Comparison of ENCODE assay signal across 8 cellular contexts in genomic region chr14:101823511-101824120, GRCh38.
A peak's percentile ranks its signal among the peaks of the same experiment; 100 is the strongest.
DNase-seq lines count a peak whose midpoint lies in the region; ATAC-seq and TF ChIP-seq lines count a peak whose summit lies in the region.

No MANE protein-coding gene starts in this region.

- H3K9me3 ChIP-seq in right cardiac atrium (ENCODE audit: control insufficient read depth, low read length) = no peaks in the 10 kb centered on the region
- no peaks in the 10 kb centered on the region for H3K9me3 ChIP-seq in smooth muscle cell (replicated peaks; ENCODE audit: low read depth)

- TF ChIP-seq CTCF in smooth muscle cell (IDR thresholded peaks at IDR 0.05; ENCODE audit: borderline replicate concordance, insufficient read depth, poor library complexity, severe bottlenecking) = no peak

- peak; percentile 74 for DNase-seq in activated T-cell treated with anti-CD3 and anti-CD28 coated beads, Interleukin-2, amount 50 U/mL, for 1 hour
- DNase-seq in right cardiac atrium (peak in 1 of 3 donors; percentile 74), NCI-H1436 treated with DMSO at 0.1 percent for 48 hours (lab: John Stamatoyannopoulos, UW) (no peak), smooth muscle cell (lab: John Stamatoyannopoulos, UW; ENCODE audit: unreplicated experiment) (no peak), NCI-H524 (lab: John Stamatoyannopoulos, UW) (no peak)
- DNase-seq in stimulated activated CD8-positive, alpha-beta memory T cell treated with anti-CD3 and anti-CD28 coated beads, Interleukin-15, amount 100 ng/mL, for 48 hours (ENCODE audit: low read depth in 2 of 2) = peak; percentile 70 to 76

- WGBS in right cardiac atrium = 32% methylated on average over 12 of the region's 12 CpGs
- WGBS in smooth muscle cell (ENCODE audit: low lambda C conversion rate) = 83% methylated on average over 12 of the region's 12 CpGs

- H3K9ac ChIP-seq in smooth muscle cell (ENCODE audit: low read depth) = no peak overlapping the region

- no peaks in the 10 kb centered on the region for H3F3A ChIP-seq in smooth muscle cell (ENCODE audit: low read depth)

- H3K4me3 ChIP-seq in right cardiac atrium (ENCODE audit: low read length) (peak overlapping the region; percentile 30), smooth muscle cell (no peak overlapping the region)

- no peak overlapping the region for H2AFZ ChIP-seq in smooth muscle cell (ENCODE audit: low read depth)

- H3K27ac ChIP-seq in right cardiac atrium (ENCODE audit: low read length) (peak overlapping the region; percentile 64), smooth muscle cell (ENCODE audit: low read depth) (no peak overlapping the region)

- peaks cover 100% of the 10 kb centered on the region for H4K20me1 ChIP-seq in smooth muscle cell (ENCODE audit: low read depth)

- intact Hi-C loops in right cardiac atrium (cut with DNase I) = loop anchor here in 2 of 4 donors (10.0 kb wide), 1 partner anchor 49 kb away; no protein-coding TSS in a partner anchor

- H3K4me2 ChIP-seq in smooth muscle cell = no peak overlapping the region

- H3K27me3 ChIP-seq in right cardiac atrium (ENCODE audit: control insufficient read depth, insufficient read depth) (no peaks in the 10 kb centered on the region), smooth muscle cell (ENCODE audit: low read depth) (no peaks in the 10 kb centered on the region)

- H3K4me1 ChIP-seq in right cardiac atrium (ENCODE audit: control insufficient read depth, insufficient read depth, low read length) (peaks cover 14% of the 10 kb centered on the region), smooth muscle cell (ENCODE audit: low read depth) (no peaks in the 10 kb centered on the region)

- peaks cover 92% of the 10 kb centered on the region for H3K79me2 ChIP-seq in smooth muscle cell (ENCODE audit: low read depth)

- ATAC-seq in GM19035 (IDR thresholded peaks at IDR 0.05; ENCODE audit: unreplicated experiment) (peak; percentile 45), HG03378 (IDR thresholded peaks at IDR 0.05; ENCODE audit: unreplicated experiment) (peak; percentile 50), right cardiac atrium (peak; percentile 56 to 84)

- no peaks in the 10 kb centered on the region for H3K36me3 ChIP-seq in smooth muscle cell (ENCODE audit: low read depth)

Comparison
In these comparisons a context has a peak if more than half of its experiments do, and no peak if none do; other contexts are left out.
1. DNase-seq: peak in activated T-cell treated with anti-CD3 and anti-CD28 coated beads, Interleukin-2, amount 50 U/mL, for 1 hour (single experiment) and stimulated activated CD8-positive, alpha-beta memory T cell treated with anti-CD3 and anti-CD28 coated beads, Interleukin-15, amount 100 ng/mL, for 48 hours (2 of 2); none in NCI-H1436 treated with DMSO at 0.1 percent for 48 hours (single experiment), smooth muscle cell (single experiment) and NCI-H524 (0 of 2).
2. Peak in every context shown above with its lines, with median percentiles within 50 percentile points of each other: ATAC-seq.